ENCODE assay signal across 20 cellular contexts in genomic region chr19:2528543-2529173, GRCh38. TPM values are rescaled to one million over a fixed set of nuclear protein-coding genes. Genes with fewer than 3 reads are reported as not detected.
DNase-seq lines count a peak whose midpoint lies in the region; ATAC-seq, FAIRE-seq and TF ChIP-seq lines count a peak whose summit lies in the region.
"Had no signal": no experiment of that assay in that cellular context is flagged by ENCODE, and none has a peak within 500 bp of the region (broad histone marks: within the 10 kb centered on the region; RNA-seq: fewer than 3 reads in every experiment).

No MANE protein-coding gene starts in this region.

- H3K4me3 ChIP-seq in mammary epithelial cell (replicated peaks in 1 of 3; ENCODE audit: insufficient read depth in 1 of 3, low read depth in 2 of 3, low read length in 3 of 3) (no peak overlapping the region), HepG2 (replicated peaks in 1 of 3; ENCODE audit: insufficient read depth in 1 of 3, low read depth in 2 of 3, low read length in 3 of 3) (no peak overlapping the region), OCI-LY7 (ENCODE audit: low read depth, low read length, poor library complexity, severe bottlenecking) (no peak overlapping the region)
- H3K4me3 ChIP-seq: heart right ventricle had no signal

- no TSS peak for BruUV-seq in mammary epithelial cell (replicated peaks; lab: Mats Ljungman, UMichigan)
- no TSS peak for BruUV-seq in HepG2 (replicated peaks; lab: Mats Ljungman, UMichigan)
- no TSS peak for BruUV-seq in OCI-LY7 (replicated peaks; lab: Mats Ljungman, UMichigan)

- no peaks in the 10 kb centered on the region for H3K9me3 ChIP-seq in mammary epithelial cell (replicated peaks; ENCODE audit: insufficient read depth, low read length)
- no peaks in the 10 kb centered on the region for H3K9me3 ChIP-seq in HepG2 (ENCODE audit: low read length)
- no peaks in the 10 kb centered on the region; the same call in 1 of the 2 replicates for H3K9me3 ChIP-seq in OCI-LY7 (ENCODE audit: low read length)

- no peaks in the 10 kb centered on the region for H3K27me3 Mint-ChIP-seq in type B pancreatic cell
- H3K27me3 Mint-ChIP-seq: activated CD4-positive, alpha-beta T cell treated with anti-CD3 and anti-CD28 coated beads for 36 hours; activated naive CD8-positive, alpha-beta T cell treated with anti-CD3 and anti-CD28 coated beads, Interleukin-2, amount 10 ng/mL, durations not matched to agents 7 days and 5 days; naive thymus-derived CD8-positive, alpha-beta T cell had no signal

- peaks cover 4% of the 10 kb centered on the region for H3K36me3 Mint-ChIP-seq in type B pancreatic cell
- H3K36me3 Mint-ChIP-seq: activated naive CD8-positive, alpha-beta T cell treated with anti-CD3 and anti-CD28 coated beads, Interleukin-2, amount 10 ng/mL, durations not matched to agents 7 days and 5 days; CD8-positive, alpha-beta T cell had no signal

- POLR2A ChIA-PET in HepG2 (lab: Yijun Ruan, JAX) (interaction anchor here (0.6 to 6.8 kb wide), 8 partner anchors 8 to 82 kb away, joined by 3 to 62 read pairs (median 4); partner anchors contain the start of gene GADD45B), OCI-LY7 (lab: Charles Lee) (no interaction called here)

- H3K79me2 ChIP-seq in mammary epithelial cell (ENCODE audit: insufficient read depth, low read length) = no peaks in the 10 kb centered on the region
- H3K79me2 ChIP-seq in HepG2 (ENCODE audit: insufficient read depth, low read length) = no peaks in the 10 kb centered on the region
- H3K79me2 ChIP-seq in OCI-LY7 (ENCODE audit: insufficient read depth, low read depth, low read length) = no peaks in the 10 kb centered on the region

- H3K4me1 ChIP-seq in mammary epithelial cell (ENCODE audit: insufficient read depth, low read length) = peaks cover 48% of the 10 kb centered on the region
- H3K4me1 ChIP-seq in HepG2 (ENCODE audit: insufficient read depth, low read length) = peaks cover 64% of the 10 kb centered on the region
- H3K4me1 ChIP-seq in OCI-LY7 (ENCODE audit: insufficient read depth, low read length, poor library complexity, severe bottlenecking) = peaks cover 4% of the 10 kb centered on the region

- dilution Hi-C loops in mammary epithelial cell (cut with HindIII; ENCODE audit: low sequenced_read_pairs) = no loop called here

- ATAC-seq in HepG2 (no peak), HG02840 (IDR thresholded peaks at IDR 0.05; ENCODE audit: low FRiP score, unreplicated experiment) (no peak), GM21390 (IDR thresholded peaks at IDR 0.05; ENCODE audit: unreplicated experiment) (no peak)
- ATAC-seq: activated CD4-positive, alpha-beta T cell treated with anti-CD3 and anti-CD28 coated beads for 36 hours; CD8-positive, alpha-beta T cell; naive thymus-derived CD8-positive, alpha-beta T cell had no signal

- H2AFZ ChIP-seq in mammary epithelial cell (ENCODE audit: low read depth, low read length) = no peak overlapping the region
- no peak overlapping the region for H2AFZ ChIP-seq in HepG2 (ENCODE audit: low read length)
- H2AFZ ChIP-seq in OCI-LY7 (ENCODE audit: low read length) = no peak overlapping the region

- H3K4me1 Mint-ChIP-seq in type B pancreatic cell (ENCODE audit: unreplicated experiment) = peaks cover 4% of the 10 kb centered on the region

- H3K4me2 ChIP-seq in mammary epithelial cell (ENCODE audit: insufficient read depth, low read depth, low read length) = no peak overlapping the region
- no peak overlapping the region for H3K4me2 ChIP-seq in HepG2 (ENCODE audit: low read depth, low read length)
- H3K4me2 ChIP-seq in OCI-LY7 (ENCODE audit: low read length) = no peak overlapping the region

- TF ChIP-seq POLR2A in HepG2 (IDR thresholded peaks at IDR 0.05; ENCODE audit: insufficient read depth in 1 of 2, low read depth in 2 of 2, low read length in 2 of 2) = no peak

- H3K9ac ChIP-seq in mammary epithelial cell (ENCODE audit: insufficient read depth, low read length) (no peak overlapping the region), HepG2 (ENCODE audit: insufficient read depth, low read depth, low read length) (0 out of 2 replicates have a peak overlapping the region, but pooled peaks have one; percentile 15)

- H3K36me3 ChIP-seq in mammary epithelial cell (ENCODE audit: insufficient read depth, low read length) (no peaks in the 10 kb centered on the region), HepG2 (replicated peaks in 1 of 2; ENCODE audit: control insufficient read depth in 1 of 2, insufficient read depth in 2 of 2, low read length in 2 of 2) (no peaks in the 10 kb centered on the region), OCI-LY7 (ENCODE audit: insufficient read depth, low read length) (no peaks in the 10 kb centered on the region)
- H3K36me3 ChIP-seq: heart right ventricle had no signal

- peak overlapping the region; percentile 22 for H3K27ac ChIP-seq in mammary epithelial cell (ENCODE audit: insufficient read depth, low read depth, low read length)
- no peak overlapping the region for H3K27ac ChIP-seq in HepG2 (ENCODE audit: extremely low read length, insufficient read depth, low read length)
- H3K27ac ChIP-seq in OCI-LY7 (ENCODE audit: low read depth, low read length, poor library complexity, severe bottlenecking) = no peak overlapping the region
- H3K27ac ChIP-seq: heart right ventricle had no signal

- peak overlapping the region; percentile 87 for H3K27ac Mint-ChIP-seq in type B pancreatic cell
- H3K27ac Mint-ChIP-seq: activated CD4-positive, alpha-beta T cell treated with anti-CD3 and anti-CD28 coated beads for 36 hours; activated naive CD8-positive, alpha-beta T cell treated with anti-CD3 and anti-CD28 coated beads, Interleukin-2, amount 10 ng/mL, durations not matched to agents 7 days and 5 days; CD8-positive, alpha-beta T cell; naive thymus-derived CD8-positive, alpha-beta T cell had no signal

- intact Hi-C loops in mammary epithelial cell (cut with micrococcal nuclease) (loop anchor here (1.0 to 2.0 kb wide), 3 partner anchors 12 to 52 kb away; partner anchors contain the start of gene GADD45B), HepG2 (cut with micrococcal nuclease; ENCODE audit: unreplicated experiment) (loop anchor here (5.0 kb wide), 2 partner anchors 49 to 51 kb away; partner anchors contain the start of gene GADD45B), OCI-LY7 (cut with micrococcal nuclease; ENCODE audit: unreplicated experiment) (no loop called here)

- H3K27me3 ChIP-seq in mammary epithelial cell (ENCODE audit: insufficient read depth, low read length) (no peaks in the 10 kb centered on the region), HepG2 (ENCODE audit: control insufficient read depth in 1 of 2, insufficient read depth in 2 of 2, low read length in 2 of 2) (no peaks in the 10 kb centered on the region)
- H3K27me3 ChIP-seq: heart right ventricle had no signal

- no peak for TF ChIP-seq EP300 in Ishikawa (IDR thresholded peaks at IDR 0.05; ENCODE audit: borderline replicate concordance)
- TF ChIP-seq EP300 in HepG2 (IDR thresholded peaks at IDR 0.05; ENCODE audit: low read depth in 2 of 2, low read length in 2 of 2) = no peak
- no peak for TF ChIP-seq EP300 in HepG2 (CRISPR knock-in tag; IDR thresholded peaks at IDR 0.05; ENCODE audit: borderline replicate concordance)

- no peak for TF ChIP-seq CTCF in mammary epithelial cell (conservative IDR thresholded peaks at IDR 0.05 in 1 of 2, IDR thresholded peaks at IDR 0.05 in 1 of 2; ENCODE audit: extremely low read depth in 1 of 2, insufficient read depth in 1 of 2, low read depth in 1 of 2, low read length in 2 of 2)
- TF ChIP-seq CTCF in HepG2 (CRISPR knock-in tag; IDR thresholded peaks at IDR 0.05) = no peak
- no peak for TF ChIP-seq CTCF in type B pancreatic cell (conservative IDR thresholded peaks at IDR 0.05)
- no peak for TF ChIP-seq CTCF in OCI-LY7 (conservative IDR thresholded peaks at IDR 0.05; ENCODE audit: low read length)

- WGBS in mammary epithelial cell (ENCODE audit: low coverage, missing lambda C conversion rate) = 78% methylated on average over 9 of the region's 12 CpGs
- WGBS in HepG2 (ENCODE audit: low lambda C conversion rate) = 72% methylated on average over 6 of the region's 12 CpGs

- H3K9me2 ChIP-seq in OCI-LY7 (ENCODE audit: insufficient read depth, low read length) = no peaks in the 10 kb centered on the region

- no peaks in the 10 kb centered on the region for H4K20me1 ChIP-seq in mammary epithelial cell (ENCODE audit: insufficient read depth, low read length)
- no peaks in the 10 kb centered on the region for H4K20me1 ChIP-seq in HepG2 (ENCODE audit: insufficient read depth, low read length)
- H4K20me1 ChIP-seq in OCI-LY7 (ENCODE audit: insufficient read depth, low read length) = no peaks in the 10 kb centered on the region

- TF ChIP-seq RAD21 in Ishikawa (IDR thresholded peaks at IDR 0.05; ENCODE audit: low read depth) (no peak), HepG2 (CRISPR knock-in tag; IDR thresholded peaks at IDR 0.05) (no peak)

- H3K4me3 Mint-ChIP-seq in type B pancreatic cell = no peak overlapping the region
- H3K4me3 Mint-ChIP-seq: activated CD4-positive, alpha-beta T cell treated with anti-CD3 and anti-CD28 coated beads for 36 hours; activated naive CD8-positive, alpha-beta T cell treated with anti-CD3 and anti-CD28 coated beads, Interleukin-2, amount 10 ng/mL, durations not matched to agents 7 days and 5 days; CD8-positive, alpha-beta T cell; naive thymus-derived CD8-positive, alpha-beta T cell had no signal

- CTCF ChIA-PET in mammary epithelial cell (lab: Charles Lee; ENCODE audit: low non-redundant PET) (no interaction called here), HepG2 (lab: Yijun Ruan, JAX; ENCODE audit: low intra/inter-chr PET ratio, low total read pairs) (no interaction called here), OCI-LY7 (lab: Charles Lee; ENCODE audit: unreplicated experiment) (no interaction called here)

- peaks cover 7% of the 10 kb centered on the region for H3K9me3 Mint-ChIP-seq in type B pancreatic cell
- H3K9me3 Mint-ChIP-seq: activated naive CD8-positive, alpha-beta T cell treated with anti-CD3 and anti-CD28 coated beads, Interleukin-2, amount 10 ng/mL, durations not matched to agents 7 days and 5 days; CD8-positive, alpha-beta T cell had no signal

- in situ Hi-C loops in mammary epithelial cell (cut with MboI; ENCODE audit: low sequenced_read_pairs in 2 of 2) = no loop called here
- in situ Hi-C loops in HepG2 (cut with HindIII; ENCODE audit: extremely low pct_ligation_motif_present, low pct_unique_long_range_greater_than_20kb) = no loop called here

- FAIRE-seq in HepG2 (lab: Jason Lieb, UNC) = no peak

- DNase-seq in mammary epithelial cell = no peak
- DNase-seq in HepG2 (ENCODE audit: low spot score) = no peak
- DNase-seq in type B pancreatic cell (ENCODE audit: extremely low spot score, unreplicated experiment) = no peak
- no peak for DNase-seq in NCI-H2029 treated with DMSO at 0.1 percent for 48 hours (lab: John Stamatoyannopoulos, UW)
- no peak for DNase-seq in OCI-LY7 (ENCODE audit: low spot score)
- DNase-seq: activated CD4-positive, alpha-beta T cell treated with anti-CD3 and anti-CD28 coated beads for 36 hours; activated naive CD8-positive, alpha-beta T cell treated with anti-CD3 and anti-CD28 coated beads, Interleukin-2, amount 10 ng/mL, durations not matched to agents 7 days and 5 days; CD8-positive, alpha-beta T cell; cerebellar nuclear complex; GDM1; heart right ventricle; naive thymus-derived CD8-positive, alpha-beta T cell; NCI-H1105; OCI-M1; stimulated activated CD4-positive, alpha-beta T cell treated with anti-CD3 and anti-CD28 coated beads, Interleukin-2, amount 100 ng/mL, for 24 hours; stimulated activated CD8-positive, alpha-beta memory T cell treated with anti-CD3 and anti-CD28 coated beads, Interleukin-4, amount 100 ng/mL, for 48 hours; T-helper 1 cell had no signal

RNA-seq across cellular contexts. Expression of gene GADD45B, which starts 52.7 kb away (rescaled TPM):
- total RNA-seq in mammary epithelial cell = 10 to 100 TPM; 18.0 to 83.9 TPM
- polyA plus RNA-seq in mammary epithelial cell = 28.3 TPM
- polyA minus RNA-seq in mammary epithelial cell = 38.9 TPM
- total RNA-seq in HepG2 (2016; rRNA removed; fragmentation: Illumina TruSeq; extraction: Trizol) = 3.2 and 4.6 TPM in 2 replicates
- 0.71 and 0.91 TPM in 2 replicates for total RNA-seq in HepG2 (2016; cell fraction: cytosol; rRNA removed; fragmentation: Illumina TruSeq; extraction: Trizol; ENCODE audit: low read depth)
- 3.2 and 6.0 TPM in 2 replicates for total RNA-seq in HepG2 (2016; cell fraction: insoluble cytoplasmic fraction; rRNA removed; fragmentation: Illumina TruSeq; extraction: Trizol)
- total RNA-seq in HepG2 (2016; cell fraction: membrane; rRNA removed; fragmentation: Illumina TruSeq; extraction: Trizol) = 1.8 TPM in 2 replicates
- total RNA-seq in HepG2 (2016; cell fraction: nucleus; rRNA removed; fragmentation: Illumina TruSeq; extraction: Trizol) = 7.3 and 7.6 TPM in 2 replicates
- polyA plus RNA-seq in HepG2 (2011; rRNA removed) = 34.1 and 40.4 TPM in 2 replicates
- 40.0 and 43.7 TPM in 2 replicates for polyA plus RNA-seq in HepG2 (2011; cell fraction: cytosol; rRNA removed)
- 66.8 and 77.1 TPM in 2 replicates for polyA plus RNA-seq in HepG2 (2011; cell fraction: nucleus; rRNA removed)
- 11.3 and 22.4 TPM in 2 replicates for polyA plus RNA-seq in HepG2 (2012)
- 1.5 and 1.7 TPM in 2 replicates for polyA plus RNA-seq in HepG2 (2016; cell fraction: cytosol; fragmentation: Illumina TruSeq; extraction: Trizol; ENCODE audit: low read depth)
- 5.5 and 5.8 TPM in 2 replicates for polyA plus RNA-seq in HepG2 (2016; cell fraction: insoluble cytoplasmic fraction; fragmentation: Illumina TruSeq; extraction: Trizol; ENCODE audit: low read depth)
- polyA plus RNA-seq in HepG2 (2016; cell fraction: membrane; fragmentation: Illumina TruSeq; extraction: Trizol; ENCODE audit: low read depth) = 2.3 and 2.5 TPM in 2 replicates
- polyA plus RNA-seq in HepG2 (2016; cell fraction: nucleus; fragmentation: Illumina TruSeq; extraction: Trizol; ENCODE audit: insufficient read depth, low read depth) = 16.6 and 21.3 TPM in 2 replicates
- polyA minus RNA-seq in HepG2 (2011; rRNA and poly(A)+ RNA removed; ENCODE audit: low replicate concordance) = 22.5 and 88.0 TPM in 2 replicates
- 12.3 and 15.6 TPM in 2 replicates for polyA minus RNA-seq in HepG2 (2011; cell fraction: cytosol; rRNA and poly(A)+ RNA removed)
- polyA minus RNA-seq in HepG2 (2011; cell fraction: nucleus; rRNA and poly(A)+ RNA removed) = 35.0 and 45.0 TPM in 2 replicates
- 31.1 and 67.3 TPM in 2 replicates for total RNA-seq in type B pancreatic cell (ENCODE audit: low replicate concordance)
- total RNA-seq in OCI-LY7 (2014; rRNA removed; shearing (Covaris generic)) = 98.4 and 102 TPM in 2 replicates
- 36.5 and 40.5 TPM in 2 replicates for total RNA-seq in OCI-LY7 (2022)
